In the genomic region with DNA sequence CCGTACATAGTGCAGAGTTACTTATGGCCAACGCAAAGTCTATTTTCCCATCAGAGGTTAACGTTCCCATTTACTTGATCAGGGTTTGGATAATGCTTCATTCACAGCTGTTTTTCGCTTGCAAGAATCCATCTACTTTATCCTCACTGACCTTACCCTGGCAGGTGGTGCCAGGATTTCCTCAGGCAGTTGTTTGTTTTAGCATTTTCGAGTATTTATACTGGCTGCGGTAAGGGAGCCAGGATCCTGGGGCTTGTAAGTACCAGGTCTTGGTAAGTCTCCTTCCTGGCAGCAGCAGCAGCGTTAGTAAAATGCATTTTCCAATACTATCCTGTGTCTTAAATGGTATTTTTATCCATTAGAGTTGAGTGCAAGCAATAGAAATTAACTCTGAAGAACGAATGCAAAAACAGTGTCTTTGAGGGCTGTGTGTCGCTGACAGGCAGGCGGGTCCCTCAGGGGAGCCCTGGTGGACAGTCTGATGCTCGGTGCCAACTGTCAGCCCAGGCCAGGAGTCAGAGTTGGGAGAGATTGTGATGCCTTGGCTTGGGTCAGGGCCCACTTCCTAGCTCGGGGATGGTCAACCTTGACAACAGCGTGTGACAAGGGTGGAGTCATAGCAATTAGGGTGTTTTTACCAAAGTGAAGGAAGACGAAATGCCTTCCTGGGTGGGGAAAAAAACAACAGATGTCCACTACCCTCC, we compare ENCODE assay signal across 16 cellular contexts.
DNase-seq lines count a peak whose midpoint lies in the region; ATAC-seq and TF ChIP-seq lines count a peak whose summit lies in the region.
"Had no signal": no experiment of that assay in that cellular context is flagged by ENCODE, and none has a peak within 500 bp of the region (broad histone marks: within the 10 kb centered on the region; RNA-seq: fewer than 3 reads in every experiment).

No MANE protein-coding gene starts in this region.

- no peaks in the 10 kb centered on the region for H3K27me3 ChIP-seq in osteoblast (ENCODE audit: insufficient read depth, low read length)
- H3K27me3 ChIP-seq: brain microvascular endothelial cell had no signal

- no peaks in the 10 kb centered on the region for H4K20me1 ChIP-seq in osteoblast (ENCODE audit: insufficient read depth, low read length)

- no peak overlapping the region for H3K27ac ChIP-seq in osteoblast (ENCODE audit: low read depth, low read length)
- H3K27ac ChIP-seq: brain microvascular endothelial cell, parathyroid adenoma had no signal

- H3K4me1 ChIP-seq in osteoblast (ENCODE audit: insufficient read depth, low read length): peaks cover 10% of the 10 kb centered on the region
- H3K4me1 ChIP-seq: parathyroid adenoma had no signal

- H3K9me3 ChIP-seq in osteoblast (ENCODE audit: low read depth, low read length): no peaks in the 10 kb centered on the region
- H3K9me3 ChIP-seq: mucosa of descending colon, SK-N-SH had no signal

- H3K4me2 ChIP-seq in osteoblast (ENCODE audit: insufficient read depth, low read length): no peak overlapping the region
- H3K4me2 ChIP-seq: SK-N-SH had no signal

- no peaks in the 10 kb centered on the region for H3K36me3 ChIP-seq in osteoblast (ENCODE audit: insufficient read depth, low read length)
- H3K36me3 ChIP-seq: brain microvascular endothelial cell had no signal

- no peak overlapping the region for H2AFZ ChIP-seq in osteoblast (ENCODE audit: low read length)
- H2AFZ ChIP-seq: parathyroid adenoma had no signal

- no peak for TF ChIP-seq CTCF in osteoblast (IDR thresholded peaks at IDR 0.05; ENCODE audit: extremely low read depth, low read depth, low read length)

- H3K79me2 ChIP-seq in osteoblast (ENCODE audit: insufficient read depth, low read length): no peaks in the 10 kb centered on the region
- H3K79me2 ChIP-seq: parathyroid adenoma had no signal

- ATAC-seq in HG03520 (IDR thresholded peaks at IDR 0.05; ENCODE audit: unreplicated experiment) (no peak), HG03280 (IDR thresholded peaks at IDR 0.05; ENCODE audit: unreplicated experiment) (no peak), GM21786 (IDR thresholded peaks at IDR 0.05; ENCODE audit: unreplicated experiment) (no peak)
- ATAC-seq: mucosa of descending colon had no signal

- no peak overlapping the region for H3K4me3 ChIP-seq in osteoblast (ENCODE audit: insufficient read depth, low read length)
- H3K4me3 ChIP-seq: mucosa of descending colon had no signal

- peak; percentile 73 for DNase-seq in LHCN-M2 (ENCODE audit: low read depth)
- DNase-seq in NCI-H345 treated with DMSO at 0.1 percent for 48 hours (lab: John Stamatoyannopoulos, UW; ENCODE audit: unreplicated experiment): peak; percentile 47
- peak; percentile 37 for DNase-seq in cerebellar cortex (ENCODE audit: low spot score)
- DNase-seq in smooth muscle cell of the brain vasculature (ENCODE audit: low read depth, low spot score): peak; percentile 26
- DNase-seq in osteoblast (ENCODE audit: insufficient read length, low spot score, missing footprints): no peak
- DNase-seq: activated gamma-delta T cell treated with Interleukin-2 at 50 U/mL for 16 hours, brain microvascular endothelial cell, immature natural killer cell, mucosa of descending colon, NCI-H1694 treated with DMSO at 0.1 percent for 48 hours, SK-N-SH, trophoblast cell had no signal
